Comparison of ENCODE assay signal across 1 cellular context in the genomic region with DNA sequence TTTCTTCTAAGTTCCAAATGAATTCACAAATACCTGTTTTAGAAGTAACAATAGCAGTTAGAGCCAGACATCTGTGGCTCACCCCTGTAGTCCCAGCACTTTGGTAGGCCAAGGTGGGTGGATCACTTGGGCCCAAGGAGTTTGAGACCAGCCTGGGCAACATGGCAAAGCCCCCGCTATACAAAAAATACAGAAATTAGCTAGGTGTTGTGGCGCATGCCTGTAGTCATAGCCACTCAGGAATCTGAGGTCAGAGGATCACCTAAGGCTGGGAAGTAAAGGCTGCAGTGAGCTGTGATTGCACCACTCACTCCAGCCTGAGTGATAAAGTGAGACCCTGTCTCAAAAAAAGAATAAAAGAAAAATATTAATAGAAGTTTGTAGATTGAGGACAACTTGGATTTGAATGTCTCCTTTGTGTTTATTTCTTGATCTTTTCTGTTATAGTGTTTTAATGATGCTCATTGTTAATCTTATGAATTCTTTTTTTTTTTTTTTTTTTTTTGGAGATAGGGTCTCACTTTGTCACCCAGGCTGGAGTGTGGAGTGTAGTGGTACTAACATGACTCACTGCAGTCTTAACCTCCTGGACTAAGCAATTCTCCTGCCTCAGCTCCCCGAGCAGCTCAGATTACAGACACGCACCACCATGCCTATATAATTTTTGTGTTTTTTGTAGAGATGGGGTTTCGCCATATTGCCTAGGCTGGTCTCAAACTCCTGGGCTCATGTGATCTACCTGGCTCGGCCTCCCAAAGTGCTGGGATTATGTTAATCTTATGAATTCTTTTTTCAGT.
TF ChIP-seq lines count a peak whose summit lies in the region.

No MANE protein-coding gene starts in this region.

TF ChIP-seq in HCT116, 20 proteins besides CTCF, POLR2A, EP300 and RAD21 (continued from another document):
- no peak for TF ChIP-seq REST (IDR thresholded peaks at IDR 0.05; ENCODE audit: low read depth)
- TF ChIP-seq EZH2phosphoT487 (IDR thresholded peaks at IDR 0.05; ENCODE audit: borderline replicate concordance), result no peak
- TF ChIP-seq CEBPB (IDR thresholded peaks at IDR 0.05; ENCODE audit: low read depth), result no peak
- no peak for TF ChIP-seq TCF7L2 (IDR thresholded peaks at IDR 0.05; ENCODE audit: borderline replicate concordance, extremely low read depth, insufficient read depth, insufficient read length)
- no peak for TF ChIP-seq ELF1 (IDR thresholded peaks at IDR 0.05; ENCODE audit: borderline replicate concordance, low read depth)
- TF ChIP-seq MAX (IDR thresholded peaks at IDR 0.05), result no peak
- TF ChIP-seq POLR2AphosphoS5 (IDR thresholded peaks at IDR 0.05; ENCODE audit: low read depth, low read length), result no peak
- TF ChIP-seq, protein P1, sequence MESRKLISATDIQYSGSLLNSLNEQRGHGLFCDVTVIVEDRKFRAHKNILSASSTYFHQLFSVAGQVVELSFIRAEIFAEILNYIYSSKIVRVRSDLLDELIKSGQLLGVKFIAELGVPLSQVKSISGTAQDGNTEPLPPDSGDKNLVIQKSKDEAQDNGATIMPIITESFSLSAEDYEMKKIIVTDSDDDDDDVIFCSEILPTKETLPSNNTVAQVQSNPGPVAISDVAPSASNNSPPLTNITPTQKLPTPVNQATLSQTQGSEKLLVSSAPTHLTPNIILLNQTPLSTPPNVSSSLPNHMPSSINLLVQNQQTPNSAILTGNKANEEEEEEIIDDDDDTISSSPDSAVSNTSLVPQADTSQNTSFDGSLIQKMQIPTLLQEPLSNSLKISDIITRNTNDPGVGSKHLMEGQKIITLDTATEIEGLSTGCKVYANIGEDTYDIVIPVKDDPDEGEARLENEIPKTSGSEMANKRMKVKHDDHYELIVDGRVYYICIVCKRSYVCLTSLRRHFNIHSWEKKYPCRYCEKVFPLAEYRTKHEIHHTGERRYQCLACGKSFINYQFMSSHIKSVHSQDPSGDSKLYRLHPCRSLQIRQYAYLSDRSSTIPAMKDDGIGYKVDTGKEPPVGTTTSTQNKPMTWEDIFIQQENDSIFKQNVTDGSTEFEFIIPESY (IDR thresholded peaks at IDR 0.05; ENCODE audit: extremely low read depth, insufficient replicate concordance, low read length), result no peak
